Comparison of ENCODE assay signal across 1 cellular context in genomic region chr19:5621311-5621944, GRCh38.
TF ChIP-seq lines count a peak whose summit lies in the region.

No MANE protein-coding gene starts in this region.

TF ChIP-seq in SK-N-SH, 30 proteins besides CTCF, POLR2A, EP300 and RAD21 (continued from another document):
- no peak for TF ChIP-seq RFX5 (IDR thresholded peaks at IDR 0.05; ENCODE audit: low read length)
- no peak for TF ChIP-seq PBX3 (IDR thresholded peaks at IDR 0.05)
- no peak for TF ChIP-seq USF2 (IDR thresholded peaks at IDR 0.05; ENCODE audit: borderline replicate concordance, low read depth, low read length)
- TF ChIP-seq SIN3A (IDR thresholded peaks at IDR 0.05; ENCODE audit: borderline replicate concordance, low read depth, low read length) = no peak
- no peak for TF ChIP-seq USF1 (IDR thresholded peaks at IDR 0.05; ENCODE audit: borderline replicate concordance, low read depth)
- TF ChIP-seq TAF1 (IDR thresholded peaks at IDR 0.05; ENCODE audit: borderline replicate concordance, low read depth, low read length) = no peak
- no peak for TF ChIP-seq MXI1 (IDR thresholded peaks at IDR 0.05; ENCODE audit: low read depth, low read length)
- no peak for TF ChIP-seq SMC3 (IDR thresholded peaks at IDR 0.05; ENCODE audit: low read depth, low read length)
